In genomic region chr10:27899485-27899884, GRCh38 we compare ENCODE assay signal across 7 cellular contexts.
DNase-seq lines count a peak whose midpoint lies in the region; ATAC-seq, FAIRE-seq and TF ChIP-seq lines count a peak whose summit lies in the region.
"Not testable (repeated sequence)": the region's sequence is repeated elsewhere in the genome, so short reads cannot be mapped to it uniquely, and the experiment has no call there.

No MANE protein-coding gene starts in this region.

- peaks cover 10% of the 10 kb centered on the region for H3K9me3 Mint-ChIP-seq in Caco-2 (ENCODE audit: unreplicated experiment)
- peaks cover 37% of the 10 kb centered on the region for H3K9me3 Mint-ChIP-seq in activated CD4-positive, alpha-beta memory T cell treated with anti-CD3 and anti-CD28 coated beads for 36 hours
- peaks cover 16% of the 10 kb centered on the region for H3K9me3 Mint-ChIP-seq in activated naive CD8-positive, alpha-beta T cell treated with anti-CD3 and anti-CD28 coated beads for 36 hours

- not testable (repeated sequence) for H3K9ac ChIP-seq in NT2/D1 (ENCODE audit: insufficient read length, low read depth)

- not testable (repeated sequence) for H3K4me1 Mint-ChIP-seq in Caco-2 (ENCODE audit: low read depth, unreplicated experiment); activated naive CD8-positive, alpha-beta T cell treated with anti-CD3 and anti-CD28 coated beads for 36 hours
- peaks cover 10% of the 10 kb centered on the region for H3K4me1 Mint-ChIP-seq in activated CD4-positive, alpha-beta memory T cell treated with anti-CD3 and anti-CD28 coated beads for 36 hours (ENCODE audit: low read depth)

- not testable (repeated sequence) for H3K27me3 ChIP-seq in Caco-2 (replicated peaks; ENCODE audit: control insufficient read depth, insufficient read depth, low read length); NT2/D1 (ENCODE audit: insufficient read depth, insufficient read length); pancreas

- ATAC-seq in pancreas = peak in 1 of 4 donors; percentile 71

- not testable (repeated sequence) for H3K36me3 Mint-ChIP-seq in Caco-2 (ENCODE audit: insufficient read depth, unreplicated experiment); activated CD4-positive, alpha-beta memory T cell treated with anti-CD3 and anti-CD28 coated beads for 36 hours; activated naive CD8-positive, alpha-beta T cell treated with anti-CD3 and anti-CD28 coated beads for 36 hours

- not testable (repeated sequence) for H3K36me3 ChIP-seq in Caco-2 (ENCODE audit: control insufficient read depth, insufficient read depth, low read length); HEK293 (ENCODE audit: control insufficient read depth in 2 of 2, insufficient read depth in 1 of 2, low read length in 2 of 2); NT2/D1 (ENCODE audit: insufficient read depth, insufficient read length, low read length); pancreas

- not testable (repeated sequence) for H3K4me3 ChIP-seq in Caco-2 (ENCODE audit: low read depth, low read length); HEK293 (ENCODE audit: low read depth, low read length); NT2/D1 (ENCODE audit: insufficient read length, low read depth); pancreas

- not testable (repeated sequence) for TF ChIP-seq CTCF in Caco-2 (IDR thresholded peaks at IDR 0.05; ENCODE audit: insufficient read depth in 1 of 2, low read depth in 1 of 2, low read length in 1 of 2, severe bottlenecking in 1 of 2, unreplicated experiment in 1 of 2); HEK293 (tag by site-specific recombination; IDR thresholded peaks at IDR 0.05); pancreas (IDR thresholded peaks at IDR 0.05)

- CTCF ChIA-PET in Caco-2 (lab: Charles Lee); HEK293 (lab: Yijun Ruan, JAX); activated CD4-positive, alpha-beta memory T cell treated with anti-CD3 and anti-CD28 coated beads for 36 hours (lab: Charles Lee): not testable (repeated sequence)

- not testable (repeated sequence) for H3K27ac ChIP-seq in HEK293 (ENCODE audit: extremely low read depth, low read depth, low read length); pancreas

- intact Hi-C loops in Caco-2 (cut with micrococcal nuclease; ENCODE audit: unreplicated experiment); activated CD4-positive, alpha-beta memory T cell treated with anti-CD3 and anti-CD28 coated beads for 36 hours (cut with micrococcal nuclease); pancreas (cut with DNase I): not testable (repeated sequence)

- BruUV-seq in Caco-2 (replicated peaks; lab: Mats Ljungman, UMichigan) = not testable (repeated sequence)

- POLR2A ChIA-PET in Caco-2 (lab: Charles Lee); HEK293 (lab: Yijun Ruan, JAX); activated CD4-positive, alpha-beta memory T cell treated with anti-CD3 and anti-CD28 coated beads for 36 hours (lab: Charles Lee): not testable (repeated sequence)

- not testable (repeated sequence) for H3K4me3 Mint-ChIP-seq in Caco-2 (ENCODE audit: unreplicated experiment); activated CD4-positive, alpha-beta memory T cell treated with anti-CD3 and anti-CD28 coated beads for 36 hours; activated naive CD8-positive, alpha-beta T cell treated with anti-CD3 and anti-CD28 coated beads for 36 hours

- DNase-seq in Caco-2 = peak; percentile 43 to 76
- DNase-seq in NT2/D1 (ENCODE audit: low read depth, low spot score) = peak; percentile 49
- DNase-seq in activated CD4-positive, alpha-beta memory T cell treated with anti-CD3 and anti-CD28 coated beads for 36 hours = peak; percentile 38
- DNase-seq in activated naive CD8-positive, alpha-beta T cell treated with anti-CD3 and anti-CD28 coated beads for 36 hours = peak; percentile 1
- DNase-seq in left kidney (ENCODE audit: low read depth, low spot score) = peak; percentile 16
- peak in 5 of 6 donors; percentile 5 to 59 (median 13) for DNase-seq in pancreas

- H3K27ac Mint-ChIP-seq in Caco-2 (ENCODE audit: unreplicated experiment); activated CD4-positive, alpha-beta memory T cell treated with anti-CD3 and anti-CD28 coated beads for 36 hours; activated naive CD8-positive, alpha-beta T cell treated with anti-CD3 and anti-CD28 coated beads for 36 hours: not testable (repeated sequence)

- not testable (repeated sequence) for H3K9me3 ChIP-seq in Caco-2; HEK293 (ENCODE audit: control insufficient read depth, insufficient read depth, low read depth, low read length); pancreas
- H3K9me3 ChIP-seq in NT2/D1 (ENCODE audit: insufficient read depth, low read length) = peaks cover 14% of the 10 kb centered on the region

- 19 to 20% methylated on average over 6 of the region's 6 CpGs for WGBS in pancreas, 2 donors

- not testable (repeated sequence) for FAIRE-seq in pancreas (lab: Jason Lieb, UNC)

- H3K4me1 ChIP-seq in Caco-2; HEK293 (ENCODE audit: control insufficient read depth, insufficient read depth, low read length); NT2/D1 (ENCODE audit: insufficient read depth, insufficient read length); pancreas: not testable (repeated sequence)

- peaks cover 15% of the 10 kb centered on the region for H3K27me3 Mint-ChIP-seq in Caco-2 (ENCODE audit: insufficient read depth, unreplicated experiment)
- not testable (repeated sequence) for H3K27me3 Mint-ChIP-seq in activated CD4-positive, alpha-beta memory T cell treated with anti-CD3 and anti-CD28 coated beads for 36 hours; activated naive CD8-positive, alpha-beta T cell treated with anti-CD3 and anti-CD28 coated beads for 36 hours

TF ChIP-seq in HEK293, 187 proteins besides CTCF, POLR2A, EP300 and RAD21:
- TF ChIP-seq EGR2 (tag by site-specific recombination; IDR thresholded peaks at IDR 0.05; ENCODE audit: low read depth) (0 out of 2 replicates have a peak, but pooled peaks have one; percentile 63), ZSCAN16 (tag by site-specific recombination; IDR thresholded peaks at IDR 0.05) (peak; percentile 83), ZIC2 (tag by site-specific recombination; IDR thresholded peaks at IDR 0.05) (0 out of 2 replicates have a peak, but pooled peaks have one; percentile 10), ZFHX2 (tag by site-specific recombination; conservative IDR thresholded peaks at IDR 0.05) (peak; percentile 57)

Comparison
In these comparisons a context has a peak if more than half of its experiments do, and no peak if none do; other contexts are left out.
1. DNase-seq: peak in every context shown above with its lines; median percentile 60 in Caco-2; 49 in NT2/D1; 38 in activated CD4-positive, alpha-beta memory T cell treated with anti-CD3 and anti-CD28 coated beads for 36 hours; 16 in left kidney; 13 in pancreas; 1 in activated naive CD8-positive, alpha-beta T cell treated with anti-CD3 and anti-CD28 coated beads for 36 hours.